15 cellular contexts compared by ENCODE assay signal in the genomic region with DNA sequence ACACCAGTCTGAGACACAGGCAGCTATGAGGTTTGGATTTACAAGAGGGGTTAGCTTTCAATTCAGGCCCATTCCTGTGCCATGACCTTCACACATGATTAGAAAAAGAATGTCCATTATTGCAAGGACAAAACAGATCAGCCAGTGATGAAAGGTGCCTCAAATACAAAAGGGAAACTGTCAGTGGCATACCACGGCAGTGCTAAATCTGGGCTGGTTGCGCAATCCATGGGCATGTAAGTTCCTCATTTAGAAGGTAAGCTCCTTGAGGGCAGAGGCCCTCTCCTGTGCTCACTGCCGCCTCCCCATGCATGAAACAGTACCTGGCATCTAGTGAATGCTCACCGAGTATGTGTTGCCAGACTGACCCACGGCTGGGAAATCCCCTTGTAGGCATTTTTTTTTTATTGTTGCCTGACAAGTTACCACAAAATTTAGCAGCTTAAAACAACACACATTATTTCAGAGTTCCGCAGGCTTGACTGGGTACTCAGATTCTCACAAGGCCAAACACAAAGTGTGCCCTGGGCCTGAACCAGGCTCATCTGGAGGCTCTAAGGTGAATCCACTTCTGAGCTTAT.
A peak's percentile ranks its signal among the peaks of the same experiment; 100 is the strongest.
DNase-seq lines count a peak whose midpoint lies in the region; ATAC-seq and TF ChIP-seq lines count a peak whose summit lies in the region.
"Had no signal": no experiment of that assay in that cellular context is flagged by ENCODE, and none has a peak within 500 bp of the region (broad histone marks: within the 10 kb centered on the region; RNA-seq: fewer than 3 reads in every experiment).

No MANE protein-coding gene starts in this region.

- POLR2A ChIA-PET in GM10248 (lab: Yijun Ruan, JAX): no interaction called here

- no peak overlapping the region for H3K4me2 ChIP-seq in smooth muscle cell

- 81% methylated on average over 6 of the region's 6 CpGs for WGBS in smooth muscle cell (ENCODE audit: low lambda C conversion rate)

- peak; percentile 2 for DNase-seq in CD1c-positive myeloid dendritic cell (ENCODE audit: extremely low spot score)
- DNase-seq in KBM-7: peak; percentile 24
- DNase-seq in OCI-M1 (lab: John Stamatoyannopoulos, UW): peak; percentile 76
- peak; percentile 35 for DNase-seq in glomerular visceral epithelial cell (ENCODE audit: extremely low spot score)
- DNase-seq in smooth muscle cell (lab: John Stamatoyannopoulos, UW; ENCODE audit: unreplicated experiment): no peak
- DNase-seq in GM10248 (ENCODE audit: extremely low spot score): no peak
- no peak for DNase-seq in T-helper 1 cell
- DNase-seq: CD4-positive, alpha-beta memory T cell; DMS79 treated with DMSO at 0.1 percent for 48 hours; NCI-H1105; NCI-H1694 treated with DMSO at 0.1 percent for 48 hours; NCI-H446 treated with DMSO at 0.1 percent for 48 hours; NCI-H774; RPMI8226 had no signal

- ATAC-seq in HG02884 (IDR thresholded peaks at IDR 0.05; ENCODE audit: unreplicated experiment): no peak

- H3K9ac ChIP-seq in smooth muscle cell (ENCODE audit: low read depth): no peak overlapping the region

- CTCF ChIA-PET in GM10248 (lab: Yijun Ruan, JAX): no interaction called here

- H3K79me2 ChIP-seq in smooth muscle cell (ENCODE audit: low read depth): no peaks in the 10 kb centered on the region

- H3K4me3 ChIP-seq in smooth muscle cell: no peak overlapping the region

- H3K27ac ChIP-seq in smooth muscle cell (ENCODE audit: low read depth): no peak overlapping the region

- no peaks in the 10 kb centered on the region for H3K4me1 ChIP-seq in smooth muscle cell (ENCODE audit: low read depth)

- TF ChIP-seq CTCF in smooth muscle cell (IDR thresholded peaks at IDR 0.05; ENCODE audit: borderline replicate concordance, insufficient read depth, poor library complexity, severe bottlenecking) (no peak), GM10248 (IDR thresholded peaks at IDR 0.05; ENCODE audit: control extremely low read depth, extremely low read depth, low read depth, missing control alignments) (no peak)

- no peaks in the 10 kb centered on the region for H3K27me3 ChIP-seq in smooth muscle cell (ENCODE audit: low read depth)

- no peaks in the 10 kb centered on the region for H3F3A ChIP-seq in smooth muscle cell (ENCODE audit: low read depth)

- in situ Hi-C loops in KBM-7 (cut with MboI; ENCODE audit: low pct_unique_long_range_greater_than_20kb, low sequenced_read_pairs): no loop called here

- no peak overlapping the region for H2AFZ ChIP-seq in smooth muscle cell (ENCODE audit: low read depth)

- no peaks in the 10 kb centered on the region for H4K20me1 ChIP-seq in smooth muscle cell (ENCODE audit: low read depth)

- H3K9me3 ChIP-seq in smooth muscle cell (replicated peaks; ENCODE audit: low read depth): no peaks in the 10 kb centered on the region

- H3K36me3 ChIP-seq in smooth muscle cell (ENCODE audit: low read depth): no peaks in the 10 kb centered on the region

Comparison
In these comparisons a context has a peak if more than half of its experiments do, and no peak if none do; other contexts are left out.
1. DNase-seq: peak in CD1c-positive myeloid dendritic cell (single experiment), KBM-7 (single experiment), OCI-M1 (single experiment) and glomerular visceral epithelial cell (single experiment); none in smooth muscle cell (single experiment), GM10248 (single experiment) and T-helper 1 cell (0 of 5).